In the genomic region with DNA sequence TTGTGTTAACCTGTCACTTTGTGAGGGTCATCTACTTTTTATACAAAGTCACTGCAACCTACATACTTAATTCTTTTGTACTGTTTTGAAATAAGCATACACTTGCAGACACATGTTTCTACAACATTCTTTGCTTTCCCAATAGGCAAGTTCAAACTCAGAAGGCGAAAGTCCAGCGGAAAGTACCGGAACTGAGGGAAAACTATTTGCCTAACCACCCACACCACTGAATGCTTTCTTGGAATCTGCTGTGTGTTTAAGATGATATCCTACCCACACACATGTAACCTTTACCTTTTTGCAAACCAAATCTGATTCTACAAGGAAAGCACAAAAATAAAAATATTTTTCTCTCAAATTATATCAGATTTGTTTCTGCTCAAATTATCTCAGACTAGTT, we compare ENCODE assay signal across 1 cellular context.
TF ChIP-seq lines count a peak whose summit lies in the region.

No MANE protein-coding gene starts in this region.

TF ChIP-seq in HepG2, 621 proteins besides CTCF, POLR2A, EP300 and RAD21 (continued from another document):
- no peak for TF ChIP-seq AFF4 (CRISPR knock-in tag; IDR thresholded peaks at IDR 0.05)
- no peak for TF ChIP-seq ATRX (CRISPR knock-in tag; IDR thresholded peaks at IDR 0.05; ENCODE audit: borderline replicate concordance)
- TF ChIP-seq PHF20 (CRISPR knock-in tag; IDR thresholded peaks at IDR 0.05): no peak
- TF ChIP-seq SMC3 (IDR thresholded peaks at IDR 0.05; ENCODE audit: low read length): peak; percentile 19; the same call in 1 of the 2 replicates
- TF ChIP-seq ZBTB7A (CRISPR knock-in tag; IDR thresholded peaks at IDR 0.05): no peak
- TF ChIP-seq TAF15 (IDR thresholded peaks at IDR 0.05; ENCODE audit: low read depth, low read length, poor library complexity, severe bottlenecking): no peak
- TF ChIP-seq, protein P1, sequence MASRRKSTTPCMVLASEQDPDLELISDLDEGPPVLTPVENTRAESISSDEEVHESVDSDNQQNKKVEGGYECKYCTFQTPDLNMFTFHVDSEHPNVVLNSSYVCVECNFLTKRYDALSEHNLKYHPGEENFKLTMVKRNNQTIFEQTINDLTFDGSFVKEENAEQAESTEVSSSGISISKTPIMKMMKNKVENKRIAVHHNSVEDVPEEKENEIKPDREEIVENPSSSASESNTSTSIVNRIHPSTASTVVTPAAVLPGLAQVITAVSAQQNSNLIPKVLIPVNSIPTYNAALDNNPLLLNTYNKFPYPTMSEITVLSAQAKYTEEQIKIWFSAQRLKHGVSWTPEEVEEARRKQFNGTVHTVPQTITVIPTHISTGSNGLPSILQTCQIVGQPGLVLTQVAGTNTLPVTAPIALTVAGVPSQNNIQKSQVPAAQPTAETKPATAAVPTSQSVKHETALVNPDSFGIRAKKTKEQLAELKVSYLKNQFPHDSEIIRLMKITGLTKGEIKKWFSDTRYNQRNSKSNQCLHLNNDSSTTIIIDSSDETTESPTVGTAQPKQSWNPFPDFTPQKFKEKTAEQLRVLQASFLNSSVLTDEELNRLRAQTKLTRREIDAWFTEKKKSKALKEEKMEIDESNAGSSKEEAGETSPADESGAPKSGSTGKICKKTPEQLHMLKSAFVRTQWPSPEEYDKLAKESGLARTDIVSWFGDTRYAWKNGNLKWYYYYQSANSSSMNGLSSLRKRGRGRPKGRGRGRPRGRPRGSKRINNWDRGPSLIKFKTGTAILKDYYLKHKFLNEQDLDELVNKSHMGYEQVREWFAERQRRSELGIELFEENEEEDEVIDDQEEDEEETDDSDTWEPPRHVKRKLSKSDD (CRISPR knock-in tag; IDR thresholded peaks at IDR 0.05; ENCODE audit: low read depth): 0 out of 2 replicates have a peak, but pooled peaks have one; percentile 47
- TF ChIP-seq, protein P2, sequence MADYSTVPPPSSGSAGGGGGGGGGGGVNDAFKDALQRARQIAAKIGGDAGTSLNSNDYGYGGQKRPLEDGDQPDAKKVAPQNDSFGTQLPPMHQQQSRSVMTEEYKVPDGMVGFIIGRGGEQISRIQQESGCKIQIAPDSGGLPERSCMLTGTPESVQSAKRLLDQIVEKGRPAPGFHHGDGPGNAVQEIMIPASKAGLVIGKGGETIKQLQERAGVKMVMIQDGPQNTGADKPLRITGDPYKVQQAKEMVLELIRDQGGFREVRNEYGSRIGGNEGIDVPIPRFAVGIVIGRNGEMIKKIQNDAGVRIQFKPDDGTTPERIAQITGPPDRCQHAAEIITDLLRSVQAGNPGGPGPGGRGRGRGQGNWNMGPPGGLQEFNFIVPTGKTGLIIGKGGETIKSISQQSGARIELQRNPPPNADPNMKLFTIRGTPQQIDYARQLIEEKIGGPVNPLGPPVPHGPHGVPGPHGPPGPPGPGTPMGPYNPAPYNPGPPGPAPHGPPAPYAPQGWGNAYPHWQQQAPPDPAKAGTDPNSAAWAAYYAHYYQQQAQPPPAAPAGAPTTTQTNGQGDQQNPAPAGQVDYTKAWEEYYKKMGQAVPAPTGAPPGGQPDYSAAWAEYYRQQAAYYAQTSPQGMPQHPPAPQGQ (CRISPR knock-in tag; IDR thresholded peaks at IDR 0.05; ENCODE audit: borderline replicate concordance): no peak
- TF ChIP-seq CBX5 (CRISPR knock-in tag; IDR thresholded peaks at IDR 0.05; ENCODE audit: borderline replicate concordance): 0 out of 2 replicates have a peak, but pooled peaks have one; percentile 79
- no peak for TF ChIP-seq ZNF326 (CRISPR knock-in tag; IDR thresholded peaks at IDR 0.05; ENCODE audit: borderline replicate concordance)
- TF ChIP-seq TRIM24 (CRISPR knock-in tag; IDR thresholded peaks at IDR 0.05): peak; percentile 84; the same call in 1 of the 2 replicates
- no peak for TF ChIP-seq HBP1 (CRISPR knock-in tag; IDR thresholded peaks at IDR 0.05; ENCODE audit: low read depth)
- no peak for TF ChIP-seq ZNF558 (CRISPR knock-in tag; IDR thresholded peaks at IDR 0.05; ENCODE audit: borderline replicate concordance)
- TF ChIP-seq PHF8 (CRISPR knock-in tag; IDR thresholded peaks at IDR 0.05): no peak
- TF ChIP-seq MIER3 (CRISPR knock-in tag; IDR thresholded peaks at IDR 0.05; ENCODE audit: borderline replicate concordance): peak; percentile 96; the same call in 1 of the 2 replicates
- no peak; the same call in 1 of the 2 replicates for TF ChIP-seq ZNF878 (CRISPR knock-in tag; IDR thresholded peaks at IDR 0.05)
- TF ChIP-seq SOX13 (IDR thresholded peaks at IDR 0.05): peak; percentile 83
- TF ChIP-seq SOX13 (CRISPR knock-in tag; conservative IDR thresholded peaks at IDR 0.05 in 1 of 2, IDR thresholded peaks at IDR 0.05 in 1 of 2): peak in 1 of 2 experiments; percentile 95; a peak in 2 of 4 replicates
- TF ChIP-seq BRCA1 (CRISPR knock-in tag; IDR thresholded peaks at IDR 0.05): peak; percentile 49; the same call in 1 of the 2 replicates
- no peak for TF ChIP-seq XRCC5 (optimal IDR thresholded peaks at IDR 0.05; ENCODE audit: low read length)
- TF ChIP-seq, protein P3, sequence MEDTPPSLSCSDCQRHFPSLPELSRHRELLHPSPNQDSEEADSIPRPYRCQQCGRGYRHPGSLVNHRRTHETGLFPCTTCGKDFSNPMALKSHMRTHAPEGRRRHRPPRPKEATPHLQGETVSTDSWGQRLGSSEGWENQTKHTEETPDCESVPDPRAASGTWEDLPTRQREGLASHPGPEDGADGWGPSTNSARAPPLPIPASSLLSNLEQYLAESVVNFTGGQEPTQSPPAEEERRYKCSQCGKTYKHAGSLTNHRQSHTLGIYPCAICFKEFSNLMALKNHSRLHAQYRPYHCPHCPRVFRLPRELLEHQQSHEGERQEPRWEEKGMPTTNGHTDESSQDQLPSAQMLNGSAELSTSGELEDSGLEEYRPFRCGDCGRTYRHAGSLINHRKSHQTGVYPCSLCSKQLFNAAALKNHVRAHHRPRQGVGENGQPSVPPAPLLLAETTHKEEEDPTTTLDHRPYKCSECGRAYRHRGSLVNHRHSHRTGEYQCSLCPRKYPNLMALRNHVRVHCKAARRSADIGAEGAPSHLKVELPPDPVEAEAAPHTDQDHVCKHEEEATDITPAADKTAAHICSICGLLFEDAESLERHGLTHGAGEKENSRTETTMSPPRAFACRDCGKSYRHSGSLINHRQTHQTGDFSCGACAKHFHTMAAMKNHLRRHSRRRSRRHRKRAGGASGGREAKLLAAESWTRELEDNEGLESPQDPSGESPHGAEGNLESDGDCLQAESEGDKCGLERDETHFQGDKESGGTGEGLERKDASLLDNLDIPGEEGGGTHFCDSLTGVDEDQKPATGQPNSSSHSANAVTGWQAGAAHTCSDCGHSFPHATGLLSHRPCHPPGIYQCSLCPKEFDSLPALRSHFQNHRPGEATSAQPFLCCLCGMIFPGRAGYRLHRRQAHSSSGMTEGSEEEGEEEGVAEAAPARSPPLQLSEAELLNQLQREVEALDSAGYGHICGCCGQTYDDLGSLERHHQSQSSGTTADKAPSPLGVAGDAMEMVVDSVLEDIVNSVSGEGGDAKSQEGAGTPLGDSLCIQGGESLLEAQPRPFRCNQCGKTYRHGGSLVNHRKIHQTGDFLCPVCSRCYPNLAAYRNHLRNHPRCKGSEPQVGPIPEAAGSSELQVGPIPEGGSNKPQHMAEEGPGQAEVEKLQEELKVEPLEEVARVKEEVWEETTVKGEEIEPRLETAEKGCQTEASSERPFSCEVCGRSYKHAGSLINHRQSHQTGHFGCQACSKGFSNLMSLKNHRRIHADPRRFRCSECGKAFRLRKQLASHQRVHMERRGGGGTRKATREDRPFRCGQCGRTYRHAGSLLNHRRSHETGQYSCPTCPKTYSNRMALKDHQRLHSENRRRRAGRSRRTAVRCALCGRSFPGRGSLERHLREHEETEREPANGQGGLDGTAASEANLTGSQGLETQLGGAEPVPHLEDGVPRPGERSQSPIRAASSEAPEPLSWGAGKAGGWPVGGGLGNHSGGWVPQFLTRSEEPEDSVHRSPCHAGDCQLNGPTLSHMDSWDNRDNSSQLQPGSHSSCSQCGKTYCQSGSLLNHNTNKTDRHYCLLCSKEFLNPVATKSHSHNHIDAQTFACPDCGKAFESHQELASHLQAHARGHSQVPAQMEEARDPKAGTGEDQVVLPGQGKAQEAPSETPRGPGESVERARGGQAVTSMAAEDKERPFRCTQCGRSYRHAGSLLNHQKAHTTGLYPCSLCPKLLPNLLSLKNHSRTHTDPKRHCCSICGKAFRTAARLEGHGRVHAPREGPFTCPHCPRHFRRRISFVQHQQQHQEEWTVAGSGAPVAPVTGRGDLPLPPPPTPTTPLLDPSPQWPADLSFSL (CRISPR knock-in tag; IDR thresholded peaks at IDR 0.05): peak; percentile 53; the same call in 1 of the 2 replicates
- TF ChIP-seq EZH2 (conservative IDR thresholded peaks at IDR 0.05; ENCODE audit: low read depth, low read length): no peak
- TF ChIP-seq ESRRA (CRISPR knock-in tag; IDR thresholded peaks at IDR 0.05; ENCODE audit: low read depth): peak; percentile 75
- peak; percentile 77; the same call in 1 of the 2 replicates for TF ChIP-seq MYPOP (CRISPR knock-in tag; IDR thresholded peaks at IDR 0.05)
- TF ChIP-seq MBD4 (IDR thresholded peaks at IDR 0.05; ENCODE audit: borderline replicate concordance, low read length): peak; percentile 90; the same call in 1 of the 2 replicates
- TF ChIP-seq SRSF1 (optimal IDR thresholded peaks at IDR 0.05; ENCODE audit: low read depth, low read length): no peak
- TF ChIP-seq ZNF331 (CRISPR knock-in tag; IDR thresholded peaks at IDR 0.05): peak; percentile 89
- peak; percentile 90 for TF ChIP-seq CEBPB (IDR thresholded peaks at IDR 0.05; ENCODE audit: borderline replicate concordance, low read depth, low read length)
- TF ChIP-seq NCOA5 (CRISPR knock-in tag; IDR thresholded peaks at IDR 0.05): no peak
- peak; percentile 94 for TF ChIP-seq ELF3 (CRISPR knock-in tag; IDR thresholded peaks at IDR 0.05)
- TF ChIP-seq MED1 (CRISPR knock-in tag; IDR thresholded peaks at IDR 0.05): peak; percentile 97
- TF ChIP-seq, protein P4, sequence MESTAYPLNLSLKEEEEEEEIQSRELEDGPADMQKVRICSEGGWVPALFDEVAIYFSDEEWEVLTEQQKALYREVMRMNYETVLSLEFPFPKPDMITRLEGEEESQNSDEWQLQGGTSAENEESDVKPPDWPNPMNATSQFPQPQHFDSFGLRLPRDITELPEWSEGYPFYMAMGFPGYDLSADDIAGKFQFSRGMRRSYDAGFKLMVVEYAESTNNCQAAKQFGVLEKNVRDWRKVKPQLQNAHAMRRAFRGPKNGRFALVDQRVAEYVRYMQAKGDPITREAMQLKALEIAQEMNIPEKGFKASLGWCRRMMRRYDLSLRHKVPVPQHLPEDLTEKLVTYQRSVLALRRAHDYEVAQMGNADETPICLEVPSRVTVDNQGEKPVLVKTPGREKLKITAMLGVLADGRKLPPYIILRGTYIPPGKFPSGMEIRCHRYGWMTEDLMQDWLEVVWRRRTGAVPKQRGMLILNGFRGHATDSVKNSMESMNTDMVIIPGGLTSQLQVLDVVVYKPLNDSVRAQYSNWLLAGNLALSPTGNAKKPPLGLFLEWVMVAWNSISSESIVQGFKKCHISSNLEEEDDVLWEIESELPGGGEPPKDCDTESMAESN (CRISPR knock-in tag; conservative IDR thresholded peaks at IDR 0.05): 0 out of 2 replicates have a peak, but pooled peaks have one; percentile 33
- TF ChIP-seq MAFF (IDR thresholded peaks at IDR 0.05; ENCODE audit: low read depth, low read length): no peak
- TF ChIP-seq, protein P5, sequence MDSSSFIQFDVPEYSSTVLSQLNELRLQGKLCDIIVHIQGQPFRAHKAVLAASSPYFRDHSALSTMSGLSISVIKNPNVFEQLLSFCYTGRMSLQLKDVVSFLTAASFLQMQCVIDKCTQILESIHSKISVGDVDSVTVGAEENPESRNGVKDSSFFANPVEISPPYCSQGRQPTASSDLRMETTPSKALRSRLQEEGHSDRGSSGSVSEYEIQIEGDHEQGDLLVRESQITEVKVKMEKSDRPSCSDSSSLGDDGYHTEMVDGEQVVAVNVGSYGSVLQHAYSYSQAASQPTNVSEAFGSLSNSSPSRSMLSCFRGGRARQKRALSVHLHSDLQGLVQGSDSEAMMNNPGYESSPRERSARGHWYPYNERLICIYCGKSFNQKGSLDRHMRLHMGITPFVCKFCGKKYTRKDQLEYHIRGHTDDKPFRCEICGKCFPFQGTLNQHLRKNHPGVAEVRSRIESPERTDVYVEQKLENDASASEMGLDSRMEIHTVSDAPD (CRISPR knock-in tag; IDR thresholded peaks at IDR 0.05): 0 out of 2 replicates have a peak, but pooled peaks have one; percentile 80
- TF ChIP-seq ARNTL (CRISPR knock-in tag; IDR thresholded peaks at IDR 0.05): peak; percentile 84
